Comparison of ENCODE assay signal across 24 cellular contexts in the genomic region with DNA sequence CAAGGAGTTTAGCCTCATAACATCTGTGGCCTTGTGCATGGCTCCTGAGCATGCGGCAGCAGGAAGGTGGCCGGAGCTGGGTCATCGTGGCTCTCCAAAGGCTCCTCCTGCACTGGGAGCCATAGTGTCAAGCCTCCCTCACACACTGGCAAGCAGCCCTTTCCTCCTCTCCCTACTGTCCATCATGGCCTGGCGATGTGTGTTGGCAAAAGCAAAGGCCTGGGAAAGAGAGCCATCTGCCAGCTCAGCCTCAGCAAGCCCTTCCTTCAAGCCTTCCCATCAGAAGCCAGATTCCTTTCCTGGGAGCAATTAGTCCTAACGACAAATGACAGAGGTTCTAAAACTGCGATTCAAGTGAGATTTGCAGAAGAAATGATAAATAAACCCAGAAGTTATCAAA.
"Had no signal": no experiment of that assay in that cellular context is flagged by ENCODE, and none has a peak within 500 bp of the region (broad histone marks: within the 10 kb centered on the region; RNA-seq: fewer than 3 reads in every experiment).

No MANE protein-coding gene starts in this region.

- H3K4me1 ChIP-seq: ascending aorta, body of pancreas had no signal

- H3K27me3 ChIP-seq: ascending aorta, body of pancreas had no signal

- H3K27ac Mint-ChIP-seq: activated CD8-positive, alpha-beta memory T cell treated with anti-CD3 and anti-CD28 coated beads, Interleukin-2, amount 10 ng/mL, durations not matched to agents 7 days and 5 days; activated naive CD4-positive, alpha-beta T cell treated with anti-CD3 and anti-CD28 coated beads, Interleukin-2, amount 50 U/mL, for 24 hours; activated T-cell treated with anti-CD3 and anti-CD28 coated beads, Interleukin-2, amount 50 U/mL, for 24 hours; activated T-helper 1 cell treated with anti-CD3 and anti-CD28 coated beads, Interleukin-12 subunit alpha, Interleukin-12 subunit beta, Interleukin-2, Interleukin-4 antibody, amounts not matched to agents 30 ng/mL and 10 ng/mL and 1 ng/mL, durations not matched to agents 14 hours and 24 hours and 36 hours; T-cell had no signal

- H3K4me3 Mint-ChIP-seq: activated CD8-positive, alpha-beta memory T cell treated with anti-CD3 and anti-CD28 coated beads, Interleukin-2, amount 10 ng/mL, durations not matched to agents 7 days and 5 days; activated naive CD4-positive, alpha-beta T cell treated with anti-CD3 and anti-CD28 coated beads, Interleukin-2, amount 50 U/mL, for 24 hours; activated T-cell treated with anti-CD3 and anti-CD28 coated beads, Interleukin-2, amount 50 U/mL, for 24 hours; activated T-helper 1 cell treated with anti-CD3 and anti-CD28 coated beads, Interleukin-12 subunit alpha, Interleukin-12 subunit beta, Interleukin-2, Interleukin-4 antibody, amounts not matched to agents 30 ng/mL and 10 ng/mL and 1 ng/mL, durations not matched to agents 14 hours and 24 hours and 36 hours; central memory CD8-positive, alpha-beta T cell; T-cell had no signal

- H3K27ac ChIP-seq: ascending aorta, body of pancreas, SK-N-MC, WERI-Rb-1 had no signal

- DNase-seq: activated CD4-positive, alpha-beta T cell treated with anti-CD3 and anti-CD28 coated beads for 4 hours; activated CD4-positive, alpha-beta T cell treated with anti-CD3 and anti-CD28 coated beads, Interleukin-2, amount 50 U/mL, for 4 hours; activated CD8-positive, alpha-beta memory T cell treated with anti-CD3 and anti-CD28 coated beads, Interleukin-2, amount 10 ng/mL, durations not matched to agents 7 days and 5 days; activated effector memory CD4-positive, alpha-beta T cell treated with Interleukin-2 at 50 U/mL for 16 hours; activated naive CD4-positive, alpha-beta T cell; activated T-cell treated with anti-CD3 and anti-CD28 coated beads, Interleukin-2, amount 50 U/mL, for 24 hours; body of pancreas; Karpas-422; NCI-H1048; NCI-H146; NCI-H187 treated with DMSO at 0.1 percent for 48 hours; NCI-H2081 treated with DMSO at 0.1 percent for 48 hours; NCI-H524 treated with DMSO at 0.1 percent for 48 hours; NCI-H748 treated with DMSO at 0.1 percent for 48 hours; SIG-M5; T-cell; T-helper 2 cell; WERI-Rb-1 had no signal

- H3K4me3 ChIP-seq: ascending aorta, body of pancreas, SK-N-MC had no signal

- H3K9me3 ChIP-seq: ascending aorta, body of pancreas had no signal

- H3K9me3 Mint-ChIP-seq: activated naive CD4-positive, alpha-beta T cell treated with anti-CD3 and anti-CD28 coated beads, Interleukin-2, amount 50 U/mL, for 24 hours; activated T-cell treated with anti-CD3 and anti-CD28 coated beads, Interleukin-2, amount 50 U/mL, for 24 hours; activated T-helper 1 cell treated with anti-CD3 and anti-CD28 coated beads, Interleukin-12 subunit alpha, Interleukin-12 subunit beta, Interleukin-2, Interleukin-4 antibody, amounts not matched to agents 30 ng/mL and 10 ng/mL and 1 ng/mL, durations not matched to agents 14 hours and 24 hours and 36 hours; central memory CD8-positive, alpha-beta T cell; T-cell had no signal

- ATAC-seq: activated CD4-positive, CD25-positive, alpha-beta regulatory T cell treated with anti-CD3 and anti-CD28 coated beads, Interleukin-2, amount 50 U/mL, for 24 hours; activated CD8-positive, alpha-beta memory T cell treated with anti-CD3 and anti-CD28 coated beads, Interleukin-2, amount 10 ng/mL, durations not matched to agents 7 days and 5 days; body of pancreas; T-cell had no signal

- H3K27me3 Mint-ChIP-seq: activated naive CD4-positive, alpha-beta T cell treated with anti-CD3 and anti-CD28 coated beads, Interleukin-2, amount 50 U/mL, for 24 hours had no signal

- H3K36me3 ChIP-seq: ascending aorta, WERI-Rb-1 had no signal

- H3K4me1 Mint-ChIP-seq: activated CD8-positive, alpha-beta memory T cell treated with anti-CD3 and anti-CD28 coated beads, Interleukin-2, amount 10 ng/mL, durations not matched to agents 7 days and 5 days; activated naive CD4-positive, alpha-beta T cell treated with anti-CD3 and anti-CD28 coated beads, Interleukin-2, amount 50 U/mL, for 24 hours; central memory CD8-positive, alpha-beta T cell had no signal

- H3K36me3 Mint-ChIP-seq: activated CD8-positive, alpha-beta memory T cell treated with anti-CD3 and anti-CD28 coated beads, Interleukin-2, amount 10 ng/mL, durations not matched to agents 7 days and 5 days; activated naive CD4-positive, alpha-beta T cell treated with anti-CD3 and anti-CD28 coated beads, Interleukin-2, amount 50 U/mL, for 24 hours; T-cell had no signal
